In genomic region chr2:237688081-237688480, GRCh38 we compare ENCODE assay signal across 1 cellular context.
TF ChIP-seq lines count a peak whose summit lies in the region.

No MANE protein-coding gene starts in this region.

TF ChIP-seq in IMR-90, 13 proteins besides CTCF, POLR2A, EP300 and RAD21:
- no peak for TF ChIP-seq CEBPB (IDR thresholded peaks at IDR 0.05; ENCODE audit: low read depth, low read length)
